Comparison of ENCODE assay signal across 12 cellular contexts in the genomic region with DNA sequence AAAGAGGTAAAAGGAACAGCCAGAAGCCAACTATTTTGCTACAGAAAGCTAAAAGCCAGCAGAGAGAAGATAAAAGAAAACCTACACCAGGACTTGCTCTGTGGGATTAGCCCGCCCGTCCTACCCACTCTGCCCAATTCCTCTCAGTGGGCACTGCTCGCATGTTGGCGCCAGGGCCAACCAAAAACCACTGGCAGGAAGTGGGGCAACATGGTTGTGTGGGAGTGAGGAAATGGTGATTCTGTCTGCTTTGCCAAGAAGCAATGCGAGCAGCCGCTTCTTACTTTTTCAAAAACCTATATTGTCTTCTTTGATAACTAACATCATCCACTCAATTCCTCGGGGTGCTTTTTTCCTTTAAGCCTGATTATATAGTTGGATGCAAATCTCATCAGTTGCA. TPM values are rescaled to one million over a fixed set of nuclear protein-coding genes. Genes with fewer than 3 reads are reported as not detected.
DNase-seq lines count a peak whose midpoint lies in the region; ATAC-seq, FAIRE-seq and TF ChIP-seq lines count a peak whose summit lies in the region.
"Had no signal": no experiment of that assay in that cellular context is flagged by ENCODE, and none has a peak within 500 bp of the region (broad histone marks: within the 10 kb centered on the region; RNA-seq: fewer than 3 reads in every experiment).

No MANE protein-coding gene starts in this region.

- peak overlapping the region; percentile 69 for H3K27ac Mint-ChIP-seq in CD8-positive, alpha-beta T cell
- H3K27ac Mint-ChIP-seq in progenitor cell of endocrine pancreas (peak overlapping the region; percentile 3), glutamatergic neuron (ENCODE audit: unreplicated experiment) (no peak overlapping the region)

- CTCF ChIA-PET in CD8-positive, alpha-beta T cell (lab: Charles Lee), result interaction anchor here (0.8 to 6.2 kb wide), 5 partner anchors 16 to 254 kb away, joined by 3 to 52 read pairs (median 13); a partner anchor contains a TSS

- H3K27me3 ChIP-seq in CD8-positive, alpha-beta T cell (ENCODE audit: insufficient read depth, low read length), result no peaks in the 10 kb centered on the region
- H3K27me3 ChIP-seq: vagina had no signal

- H3K27me3 Mint-ChIP-seq in CD8-positive, alpha-beta T cell (ENCODE audit: low read depth), result no peaks in the 10 kb centered on the region
- no peaks in the 10 kb centered on the region for H3K27me3 Mint-ChIP-seq in progenitor cell of endocrine pancreas
- peaks cover 3% of the 10 kb centered on the region for H3K27me3 Mint-ChIP-seq in glutamatergic neuron (ENCODE audit: unreplicated experiment)

- peaks cover 56% of the 10 kb centered on the region for H3K4me1 ChIP-seq in CD8-positive, alpha-beta T cell (ENCODE audit: insufficient read depth, low read length)

- peaks cover 19% of the 10 kb centered on the region for H3K36me3 ChIP-seq in CD8-positive, alpha-beta T cell (ENCODE audit: insufficient read depth, low read length)

- TF ChIP-seq CTCF in CD8-positive, alpha-beta T cell (IDR thresholded peaks at IDR 0.05), result no peak
- TF ChIP-seq CTCF in progenitor cell of endocrine pancreas (IDR thresholded peaks at IDR 0.05; ENCODE audit: unreplicated experiment) (no peak), glutamatergic neuron (IDR thresholded peaks at IDR 0.05; ENCODE audit: partially characterized antibody, unreplicated experiment) (no peak), D721Med (IDR thresholded peaks at IDR 0.05; ENCODE audit: insufficient read depth, missing control alignments) (no peak)

- no peaks in the 10 kb centered on the region for H3K9me3 Mint-ChIP-seq in CD8-positive, alpha-beta T cell
- H3K9me3 Mint-ChIP-seq in progenitor cell of endocrine pancreas (ENCODE audit: low read depth), result no peaks in the 10 kb centered on the region
- no peaks in the 10 kb centered on the region for H3K9me3 Mint-ChIP-seq in glutamatergic neuron (ENCODE audit: unreplicated experiment)

- peak overlapping the region; percentile 25 for H3K4me3 ChIP-seq in CD8-positive, alpha-beta T cell (ENCODE audit: low read depth, low read length)
- H3K4me3 ChIP-seq: vagina had no signal

- intact Hi-C loops in CD8-positive, alpha-beta T cell (cut with DNase I, micrococcal nuclease), result loop anchor here (5.0 to 10.0 kb wide), 5 partner anchors 41 to 473 kb away; a partner anchor contains a TSS

- H3K27ac ChIP-seq in CD8-positive, alpha-beta T cell (ENCODE audit: low read depth, low read length), result peak overlapping the region; percentile 31

- POLR2A ChIA-PET in CD8-positive, alpha-beta T cell (lab: Charles Lee), result interaction anchor here (0.5 to 1.2 kb wide), 4 partner anchors 15 to 293 kb away, joined by 3 to 4 read pairs (median 3); a partner anchor contains a TSS

- H3K4me1 Mint-ChIP-seq in CD8-positive, alpha-beta T cell (ENCODE audit: low read depth), result peaks cover 67% of the 10 kb centered on the region
- H3K4me1 Mint-ChIP-seq in progenitor cell of endocrine pancreas (ENCODE audit: low read depth), result peaks cover 6% of the 10 kb centered on the region
- no peaks in the 10 kb centered on the region for H3K4me1 Mint-ChIP-seq in glutamatergic neuron (ENCODE audit: low read depth, unreplicated experiment)

- H3K9me3 ChIP-seq in CD8-positive, alpha-beta T cell (ENCODE audit: low read length), result no peaks in the 10 kb centered on the region
- H3K9me3 ChIP-seq: vagina had no signal

- FAIRE-seq in D721Med (lab: Jason Lieb, UNC), result no peak

- DNase-seq in CD8-positive, alpha-beta T cell, result peak; percentile 8 to 77 (median 44)
- DNase-seq in SKM-1 (lab: John Stamatoyannopoulos, UW; ENCODE audit: unreplicated experiment) (peak; percentile 22), progenitor cell of endocrine pancreas (ENCODE audit: low spot score, unreplicated experiment) (no peak), NCI-H1105 treated with DMSO at 0.1 percent for 48 hours (lab: John Stamatoyannopoulos, UW) (no peak), glutamatergic neuron (no peak), D721Med (ENCODE audit: insufficient read length, low spot score) (no peak)
- DNase-seq in activated effector memory CD4-positive, alpha-beta T cell treated with Interleukin-2 at 50 U/mL for 16 hours, result peak; percentile 27

- ATAC-seq in CD8-positive, alpha-beta T cell, result peak; percentile 12
- no peak for ATAC-seq in HG02610 (IDR thresholded peaks at IDR 0.05; ENCODE audit: unreplicated experiment)

- peak overlapping the region; percentile 60 for H3K4me3 Mint-ChIP-seq in CD8-positive, alpha-beta T cell
- H3K4me3 Mint-ChIP-seq in progenitor cell of endocrine pancreas (ENCODE audit: low read depth) (no peak overlapping the region), glutamatergic neuron (ENCODE audit: unreplicated experiment) (no peak overlapping the region)

- H3K36me3 Mint-ChIP-seq in CD8-positive, alpha-beta T cell, result peaks cover 36% of the 10 kb centered on the region
- H3K36me3 Mint-ChIP-seq in progenitor cell of endocrine pancreas (ENCODE audit: insufficient read depth), result peaks cover 21% of the 10 kb centered on the region
- H3K36me3 Mint-ChIP-seq in glutamatergic neuron (ENCODE audit: unreplicated experiment), result no peaks in the 10 kb centered on the region

RNA-seq across cellular contexts. Expression of a gene that starts 14.2 kb away (rescaled TPM):
- 1 to 10 TPM in 1 of 2 experiments, under 1 TPM in 1; 0.92 to 1.6 TPM for total RNA-seq in CD8-positive, alpha-beta T cell
- total RNA-seq in progenitor cell of endocrine pancreas (189 and 203 TPM in 2 replicates), glutamatergic neuron (ENCODE audit: unreplicated experiment) (not detected)
- total RNA-seq: fibroblast of lung, LHCN-M2 had no signal

RNA-seq across cellular contexts. Expression of a gene that starts 21.9 kb away (rescaled TPM):
- not detected for total RNA-seq in CD8-positive, alpha-beta T cell
- total RNA-seq in progenitor cell of endocrine pancreas, result 14.9 and 16.3 TPM in 2 replicates
- total RNA-seq in glutamatergic neuron (ENCODE audit: unreplicated experiment), result not detected
- total RNA-seq: activated CD8-positive, alpha-beta memory T cell treated with anti-CD3 and anti-CD28 coated beads for 36 hours; fibroblast of lung; LHCN-M2; vagina had no signal

RNA-seq across cellular contexts. Expression of a gene that starts 28.5 kb away (rescaled TPM):
- total RNA-seq in CD8-positive, alpha-beta T cell, result not detected
- total RNA-seq in progenitor cell of endocrine pancreas (not detected in 2 replicates), glutamatergic neuron (ENCODE audit: unreplicated experiment) (not detected)
- total RNA-seq: activated CD8-positive, alpha-beta memory T cell treated with anti-CD3 and anti-CD28 coated beads for 36 hours; fibroblast of lung; LHCN-M2; vagina had no signal

RNA-seq across cellular contexts. Expression of a gene that starts 60.0 kb away (rescaled TPM):
- total RNA-seq in CD8-positive, alpha-beta T cell, result not detected
- not detected in 2 replicates for total RNA-seq in progenitor cell of endocrine pancreas
- total RNA-seq in glutamatergic neuron (ENCODE audit: unreplicated experiment), result not detected
- total RNA-seq: activated CD8-positive, alpha-beta memory T cell treated with anti-CD3 and anti-CD28 coated beads for 36 hours; fibroblast of lung; LHCN-M2; vagina had no signal

Comparison
In these comparisons a context has a peak if more than half of its experiments do, and no peak if none do; other contexts are left out.
1. DNase-seq: peak in CD8-positive, alpha-beta T cell (7 of 7), SKM-1 (single experiment) and activated effector memory CD4-positive, alpha-beta T cell treated with Interleukin-2 at 50 U/mL for 16 hours (single experiment); none in progenitor cell of endocrine pancreas (single experiment), NCI-H1105 treated with DMSO at 0.1 percent for 48 hours (single experiment), glutamatergic neuron (single experiment) and D721Med (single experiment).
2. RNA of a gene that starts 14.2 kb away (total RNA-seq): 189 to 203 TPM in progenitor cell of endocrine pancreas; 0.92 to 1.6 TPM in CD8-positive, alpha-beta T cell and not detected in glutamatergic neuron (single experiment); every median in the first group is over 10 times any median in the second.
3. RNA of a gene that starts 21.9 kb away (total RNA-seq): 14.9 to 16.3 TPM in progenitor cell of endocrine pancreas; not detected in CD8-positive, alpha-beta T cell and not detected in glutamatergic neuron (single experiment); every median in the first group is over 10 times any median in the second.